In the genomic region with DNA sequence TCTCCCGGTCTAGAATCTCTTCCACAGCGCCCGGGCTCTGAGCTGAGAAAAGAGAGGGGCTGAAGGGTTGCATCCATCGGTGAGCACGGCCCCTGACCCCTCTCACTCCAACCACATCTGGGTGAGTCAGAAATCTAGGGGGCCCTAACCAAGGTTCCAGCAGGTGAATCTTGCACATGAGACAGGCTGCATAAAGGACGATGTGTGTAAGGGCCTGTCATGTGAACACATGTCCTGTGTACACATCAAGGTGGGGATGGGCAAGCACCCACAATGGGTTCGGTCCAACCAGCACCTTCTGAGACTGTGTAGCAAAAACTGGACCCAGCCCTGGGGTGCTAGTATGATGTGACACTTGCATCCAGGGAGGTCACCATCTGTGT, we compare ENCODE assay signal across 8 cellular contexts. TPM values are rescaled to one million over a fixed set of nuclear protein-coding genes. Genes with fewer than 3 reads are reported as not detected.
DNase-seq lines count a peak whose midpoint lies in the region; ATAC-seq, FAIRE-seq and TF ChIP-seq lines count a peak whose summit lies in the region.
"Had no signal": no experiment of that assay in that cellular context is flagged by ENCODE, and none has a peak within 500 bp of the region (broad histone marks: within the 10 kb centered on the region; RNA-seq: fewer than 3 reads in every experiment).

No MANE protein-coding gene starts in this region.

- intact Hi-C loops in IMR-90 (cut with micrococcal nuclease) (loop anchor here (2.0 to 5.0 kb wide), 4 partner anchors 101 to 311 kb away; partner anchors contain the start of gene IFITM2), kidney (cut with DNase I) (no loop called here)

- no peak overlapping the region for H3K18ac ChIP-seq in IMR-90 (ENCODE audit: low read depth, low read length)

- no peaks in the 10 kb centered on the region for H3K9me3 Mint-ChIP-seq in activated naive CD8-positive, alpha-beta T cell treated with anti-CD3 and anti-CD28 coated beads for 36 hours

- in situ Hi-C loops in IMR-90 (cut with MboI; ENCODE audit: low sequenced_read_pairs), result no loop called here

- CTCF ChIA-PET in IMR-90 (lab: Yijun Ruan, JAX), result no interaction called here

- H3K79me1 ChIP-seq in IMR-90 (ENCODE audit: low read depth in 1 of 2, low read length in 2 of 2), result peaks cover 39 to 86% of the 10 kb centered on the region in 2 experiments; a peak in 3 of 4 replicates

- no peak overlapping the region for H4K5ac ChIP-seq in IMR-90 (ENCODE audit: low read depth, low read length)

- peaks cover 84% of the 10 kb centered on the region for H4K20me1 ChIP-seq in IMR-90 (ENCODE audit: insufficient read depth, low read length)

- H2BK5ac ChIP-seq in IMR-90 (ENCODE audit: low read depth, low read length, poor library complexity, severe bottlenecking), result no peak overlapping the region

- no peak overlapping the region for H2AFZ ChIP-seq in IMR-90 (replicated peaks; ENCODE audit: low read length, poor library complexity)

- no peak for DNase-seq in IMR-90
- no peak for DNase-seq in activated naive CD8-positive, alpha-beta T cell treated with anti-CD3 and anti-CD28 coated beads for 36 hours
- DNase-seq in kidney, result peak; percentile 38
- DNase-seq in NCI-H510A treated with DMSO at 0.1 percent for 48 hours (lab: John Stamatoyannopoulos, UW), result no peak
- no peak for DNase-seq in substantia nigra (lab: John Stamatoyannopoulos, UW)
- DNase-seq in iPS-NIHi11 (ENCODE audit: low spot score), result no peak

- H3K4ac ChIP-seq in IMR-90 (ENCODE audit: low read depth, low read length), result no peak overlapping the region; the same call in 1 of the 2 replicates

- TF ChIP-seq CTCF in IMR-90 (conservative IDR thresholded peaks at IDR 0.05; ENCODE audit: low read depth, low read length) (no peak), kidney (IDR thresholded peaks at IDR 0.05; ENCODE audit: borderline replicate concordance, extremely low read depth, insufficient read depth) (no peak)

- no peaks in the 10 kb centered on the region for H3K27me3 Mint-ChIP-seq in activated naive CD8-positive, alpha-beta T cell treated with anti-CD3 and anti-CD28 coated beads for 36 hours

- H2BK120ac ChIP-seq in IMR-90 (ENCODE audit: low read depth, low read length), result no peak overlapping the region

- H3K9me3 ChIP-seq in IMR-90 (ENCODE audit: control insufficient read depth, insufficient read depth, low read length), result no peaks in the 10 kb centered on the region
- no peaks in the 10 kb centered on the region for H3K9me3 ChIP-seq in kidney (ENCODE audit: control insufficient read depth in 1 of 2, low read length in 2 of 2)
- no peaks in the 10 kb centered on the region for H3K9me3 ChIP-seq in stomach smooth muscle (ENCODE audit: control insufficient read depth in 2 of 2, low read length in 2 of 2)

- 100% methylated on average over 1 of the region's 7 CpGs; no CpG with 5 or more reads in 1 of the 2 experiments for WGBS in IMR-90 (ENCODE audit: extremely low coverage in 2 of 2, insufficient read length in 1 of 2), 2 experiments

- H3K4me1 Mint-ChIP-seq in activated naive CD8-positive, alpha-beta T cell treated with anti-CD3 and anti-CD28 coated beads for 36 hours, result peaks cover 51% of the 10 kb centered on the region

- no peak overlapping the region for H3K56ac ChIP-seq in IMR-90 (ENCODE audit: extremely low read depth, insufficient read depth, low read length)

- H3K36me3 ChIP-seq in IMR-90 (ENCODE audit: control insufficient read depth, insufficient read depth, low read length) (peaks cover 51% of the 10 kb centered on the region), kidney (ENCODE audit: control insufficient read depth in 1 of 2, insufficient read depth in 2 of 2, low read length in 2 of 2) (peaks cover 29 to 37% of the 10 kb centered on the region in 2 donors), stomach smooth muscle (ENCODE audit: control insufficient read depth in 2 of 2, insufficient read depth in 2 of 2, low read length in 2 of 2) (peaks cover 25 to 41% of the 10 kb centered on the region in 2 donors)

- H3K4me3 ChIP-seq in IMR-90 (ENCODE audit: insufficient read depth, low read depth, low read length), result peak overlapping the region; percentile 70
- H3K4me3 ChIP-seq in kidney (ENCODE audit: low read length in 2 of 2), result peak overlapping the region; percentile 88 to 94
- H3K4me3 ChIP-seq in stomach smooth muscle (ENCODE audit: low read length in 2 of 2), result peak overlapping the region; percentile 92 to 96

- H3K27me3 ChIP-seq in IMR-90 (ENCODE audit: control insufficient read depth, insufficient read depth, low read length), result no peaks in the 10 kb centered on the region
- H3K27me3 ChIP-seq in stomach smooth muscle (ENCODE audit: control insufficient read depth in 1 of 2, insufficient read depth in 2 of 2, low read length in 2 of 2), result no peaks in the 10 kb centered on the region

- BruUV-seq in IMR-90 (replicated peaks; lab: Mats Ljungman, UMichigan), result no TSS peak

- H3K4me2 ChIP-seq in IMR-90 (ENCODE audit: low read depth, low read length), result peak overlapping the region; percentile 94

- POLR2A ChIA-PET in IMR-90 (lab: Charles Lee; ENCODE audit: unreplicated experiment), result no interaction called here

- H3K4me1 ChIP-seq in IMR-90 (ENCODE audit: control insufficient read depth, insufficient read depth, low read length) (peaks cover 22% of the 10 kb centered on the region), kidney (ENCODE audit: control insufficient read depth in 1 of 2, insufficient read depth in 1 of 2, low read depth in 1 of 2, low read length in 2 of 2) (peaks cover 17 to 39% of the 10 kb centered on the region in 2 donors), stomach smooth muscle (ENCODE audit: control insufficient read depth, insufficient read depth, low read length) (peaks cover 56% of the 10 kb centered on the region)

- H4K91ac ChIP-seq in IMR-90 (ENCODE audit: insufficient read depth, low read depth, low read length), result no peak overlapping the region

- H3K9ac ChIP-seq in IMR-90 (ENCODE audit: low read depth, low read length), result peak overlapping the region; percentile 95
- peak overlapping the region; percentile 81 to 95 for H3K9ac ChIP-seq in kidney (ENCODE audit: low read length in 2 of 2)
- H3K9ac ChIP-seq in stomach smooth muscle (ENCODE audit: low read length in 2 of 2), result peak overlapping the region; percentile 91 to 95

- 0 out of 2 replicates have a peak overlapping the region, but pooled peaks have one; percentile 52 for H2AK5ac ChIP-seq in IMR-90 (ENCODE audit: low read depth, low read length)

- peak; percentile 16; the same call in 1 of the 2 replicates for TF ChIP-seq POLR2A in IMR-90 (IDR thresholded peaks at IDR 0.05; ENCODE audit: low read depth, low read length)

- H2AK9ac ChIP-seq in IMR-90 (replicated peaks; ENCODE audit: low read depth, low read length, poor library complexity), result peak overlapping the region; percentile 99

- H3K27ac ChIP-seq in IMR-90 (ENCODE audit: insufficient read depth, low read length), result 0 out of 2 replicates have a peak overlapping the region, but pooled peaks have one; percentile 11
- no peak overlapping the region for H3K27ac ChIP-seq in kidney (ENCODE audit: low read depth in 2 of 2, low read length in 2 of 2)
- no peak overlapping the region for H3K27ac ChIP-seq in stomach smooth muscle (ENCODE audit: low read length)
- no peak overlapping the region for H3K27ac ChIP-seq in substantia nigra (ENCODE audit: low read depth, low read length, poor library complexity, severe bottlenecking)

- H3K36me3 Mint-ChIP-seq in activated naive CD8-positive, alpha-beta T cell treated with anti-CD3 and anti-CD28 coated beads for 36 hours, result peaks cover 35% of the 10 kb centered on the region

- dilution Hi-C loops in IMR-90 (cut with HindIII; ENCODE audit: low sequenced_read_pairs, unreplicated experiment), result no loop called here

- no peak for FAIRE-seq in kidney (lab: Jason Lieb, UNC)

- no peak for TF ChIP-seq RAD21 in IMR-90 (IDR thresholded peaks at IDR 0.05; ENCODE audit: low read length)

- peak overlapping the region; percentile 99 for H3K4me3 Mint-ChIP-seq in activated naive CD8-positive, alpha-beta T cell treated with anti-CD3 and anti-CD28 coated beads for 36 hours

- no peak overlapping the region for H2BK15ac ChIP-seq in IMR-90 (ENCODE audit: low read depth, low read length)

- H3K27ac Mint-ChIP-seq in activated naive CD8-positive, alpha-beta T cell treated with anti-CD3 and anti-CD28 coated beads for 36 hours, result peak overlapping the region; percentile 100

- no peak overlapping the region for H2BK20ac ChIP-seq in IMR-90 (ENCODE audit: low read depth, low read length)

- peak overlapping the region; percentile 24 for H3K14ac ChIP-seq in IMR-90 (replicated peaks; ENCODE audit: low read depth, low read length)

- no peak overlapping the region for H4K8ac ChIP-seq in IMR-90 (ENCODE audit: low read depth in 2 of 2, low read length in 2 of 2)

- peaks cover 34% of the 10 kb centered on the region for H3K9me1 ChIP-seq in IMR-90 (ENCODE audit: insufficient read depth, low read length)

- ATAC-seq in IMR-90 (ENCODE audit: low read depth), result no peak

- peak overlapping the region; percentile 95 for H3K23ac ChIP-seq in IMR-90 (ENCODE audit: low read depth, low read length)

RNA-seq across cellular contexts. Expression of gene BET1L, which starts 1.2 kb away (rescaled TPM):
- total RNA-seq in IMR-90 (2012; rRNA removed) (10.0 and 10.8 TPM in 2 replicates), kidney (56.5 TPM)
- polyA plus RNA-seq in IMR-90 (2012; rRNA removed) (82.8 and 90.7 TPM in 2 replicates), kidney (ENCODE audit: insufficient read depth, low read depth, low replicate concordance) (43.9 TPM)
- polyA plus RNA-seq in IMR-90 (2012; cell fraction: cytosol; rRNA removed), result 51.9 and 97.3 TPM in 2 replicates
- 132 and 169 TPM in 2 replicates for polyA plus RNA-seq in IMR-90 (2012; cell fraction: nucleus; rRNA removed; ENCODE audit: low replicate concordance)
- 10 to 100 TPM; 44.0 to 45.5 TPM for total RNA-seq in activated naive CD8-positive, alpha-beta T cell treated with anti-CD3 and anti-CD28 coated beads for 36 hours

RNA-seq across cellular contexts. Expression of gene RIC8A, which starts 1.5 kb away (rescaled TPM):
- total RNA-seq in IMR-90 (2012; rRNA removed), result 114 and 129 TPM in 2 replicates
- 188 and 193 TPM in 2 replicates for polyA plus RNA-seq in IMR-90 (2012; rRNA removed)
- 137 and 142 TPM in 2 replicates for polyA plus RNA-seq in IMR-90 (2012; cell fraction: cytosol; rRNA removed)
- 324 and 546 TPM in 2 replicates for polyA plus RNA-seq in IMR-90 (2012; cell fraction: nucleus; rRNA removed; ENCODE audit: low replicate concordance)
- 100 to 1,000 TPM; 105 to 111 TPM for total RNA-seq in activated naive CD8-positive, alpha-beta T cell treated with anti-CD3 and anti-CD28 coated beads for 36 hours
- total RNA-seq in kidney, result 92.1 TPM
- polyA plus RNA-seq in kidney (ENCODE audit: insufficient read depth, low read depth, low replicate concordance), result 52.3 TPM

RNA-seq across cellular contexts. Expression of gene SCGB1C1, which starts 13.1 kb away (rescaled TPM):
- total RNA-seq in IMR-90 (2012; rRNA removed) (not detected in 2 replicates), kidney (not detected)
- polyA plus RNA-seq in IMR-90 (2012; rRNA removed) (not detected in 2 replicates), kidney (ENCODE audit: insufficient read depth, low read depth, low replicate concordance) (not detected)
- not detected in 2 replicates for polyA plus RNA-seq in IMR-90 (2012; cell fraction: cytosol; rRNA removed)
- polyA plus RNA-seq in IMR-90 (2012; cell fraction: nucleus; rRNA removed; ENCODE audit: low replicate concordance), result not detected in 2 replicates
- total RNA-seq in activated naive CD8-positive, alpha-beta T cell treated with anti-CD3 and anti-CD28 coated beads for 36 hours, result not detected
- total RNA-seq: activated CD8-positive, alpha-beta memory T cell treated with anti-CD3 and anti-CD28 coated beads for 36 hours had no signal

RNA-seq across cellular contexts. Expression of gene SIRT3, which starts 30.1 kb away (rescaled TPM):
- total RNA-seq in IMR-90 (2012; rRNA removed) (4.4 and 5.4 TPM in 2 replicates), kidney (28.3 TPM)
- polyA plus RNA-seq in IMR-90 (2012; rRNA removed) (14.9 and 18.6 TPM in 2 replicates), kidney (ENCODE audit: insufficient read depth, low read depth, low replicate concordance) (28.7 TPM)
- 14.3 and 15.8 TPM in 2 replicates for polyA plus RNA-seq in IMR-90 (2012; cell fraction: cytosol; rRNA removed)
- 73.8 and 141 TPM in 2 replicates for polyA plus RNA-seq in IMR-90 (2012; cell fraction: nucleus; rRNA removed; ENCODE audit: low replicate concordance)
- 10 to 100 TPM; 18.6 to 20.5 TPM for total RNA-seq in activated naive CD8-positive, alpha-beta T cell treated with anti-CD3 and anti-CD28 coated beads for 36 hours

RNA-seq across cellular contexts. Expression of gene PSMD13, which starts 30.8 kb away (rescaled TPM):
- total RNA-seq in IMR-90 (2012; rRNA removed) (217 and 232 TPM in 2 replicates), kidney (87.7 TPM)
- polyA plus RNA-seq in IMR-90 (2012; rRNA removed) (177 and 185 TPM in 2 replicates), kidney (ENCODE audit: insufficient read depth, low read depth, low replicate concordance) (115 TPM)
- 137 and 178 TPM in 2 replicates for polyA plus RNA-seq in IMR-90 (2012; cell fraction: cytosol; rRNA removed)
- polyA plus RNA-seq in IMR-90 (2012; cell fraction: nucleus; rRNA removed; ENCODE audit: low replicate concordance), result 136 and 175 TPM in 2 replicates
- total RNA-seq in activated naive CD8-positive, alpha-beta T cell treated with anti-CD3 and anti-CD28 coated beads for 36 hours, result 100 to 1,000 TPM; 235 to 239 TPM
